ENCODE assay signal across 20 cellular contexts in genomic region chr3:118907909-118908308, GRCh38.
A peak's percentile ranks its signal among the peaks of the same experiment; 100 is the strongest.
DNase-seq lines count a peak whose midpoint lies in the region; ATAC-seq and TF ChIP-seq lines count a peak whose summit lies in the region.
"Had no signal": no experiment of that assay in that cellular context is flagged by ENCODE, and none has a peak within 500 bp of the region (broad histone marks: within the 10 kb centered on the region; RNA-seq: fewer than 3 reads in every experiment).

No MANE protein-coding gene starts in this region.

- H3K36me3 Mint-ChIP-seq in endodermal cell (ENCODE audit: low read depth): no peaks in the 10 kb centered on the region
- no peaks in the 10 kb centered on the region for H3K36me3 Mint-ChIP-seq in activated CD4-positive, alpha-beta T cell treated with anti-CD3 and anti-CD28 coated beads, Interleukin-2, amount 10 ng/mL, durations not matched to agents 24 days and 14 days (ENCODE audit: low read depth)
- H3K36me3 Mint-ChIP-seq: CD14-positive monocyte; CD4-positive, alpha-beta memory T cell had no signal

- H3K36me3 ChIP-seq in KMS-11 (ENCODE audit: insufficient read depth): no peaks in the 10 kb centered on the region
- H3K36me3 ChIP-seq in endodermal cell (ENCODE audit: control insufficient read depth, insufficient read depth, low read length): no peaks in the 10 kb centered on the region
- H3K36me3 ChIP-seq in mesodermal cell (ENCODE audit: control insufficient read depth, insufficient read depth, low read length): no peaks in the 10 kb centered on the region
- H3K36me3 ChIP-seq: BLaER1, HAP-1 had no signal

- H4K20me1 ChIP-seq in KMS-11 (ENCODE audit: insufficient read depth): no peaks in the 10 kb centered on the region
- H4K20me1 ChIP-seq: BLaER1 had no signal

- DNase-seq in ELF-1 (ENCODE audit: low read depth, low spot score) (peak; percentile 21), endodermal cell (no peak), islet precursor cell (no peak)
- DNase-seq in NK-92 treated with Interleukin-12 subunit alpha and Interleukin-12 subunit beta, amount 100 ng/mL, for 24 hours (lab: John Stamatoyannopoulos, UW): no peak
- no peak for DNase-seq in activated CD4-positive, alpha-beta T cell treated with anti-CD3 and anti-CD28 coated beads, Interleukin-2, amount 10 ng/mL, durations not matched to agents 24 days and 14 days
- DNase-seq: 8988T; Calu3; CD4-positive, alpha-beta memory T cell; DND-41; GDM1; GOT3; KBM-7 had no signal

- H3K4me1 Mint-ChIP-seq in endodermal cell: no peaks in the 10 kb centered on the region
- no peaks in the 10 kb centered on the region for H3K4me1 Mint-ChIP-seq in activated CD4-positive, alpha-beta T cell treated with anti-CD3 and anti-CD28 coated beads, Interleukin-2, amount 10 ng/mL, durations not matched to agents 24 days and 14 days
- H3K4me1 Mint-ChIP-seq: CD14-positive monocyte, IgD-negative memory B cell had no signal

- H3K27me3 ChIP-seq in KMS-11 (ENCODE audit: insufficient read depth, low read depth) (no peaks in the 10 kb centered on the region), endodermal cell (ENCODE audit: control insufficient read depth, insufficient read depth, low read length, poor library complexity, severe bottlenecking) (no peaks in the 10 kb centered on the region)
- H3K27me3 ChIP-seq: BLaER1 had no signal

- H3K4me3 ChIP-seq in KMS-11 (IDR thresholded peaks at IDR 0.05; ENCODE audit: insufficient read depth, low read depth, low read length): no peak overlapping the region
- no peak overlapping the region for H3K4me3 ChIP-seq in endodermal cell (ENCODE audit: low read length)
- no peak overlapping the region for H3K4me3 ChIP-seq in mesodermal cell (ENCODE audit: extremely low read depth, insufficient read depth, low read length, poor library complexity, severe bottlenecking)
- H3K4me3 ChIP-seq: BLaER1, HAP-1 had no signal

- no peaks in the 10 kb centered on the region for H3K27me3 Mint-ChIP-seq in endodermal cell (ENCODE audit: insufficient read depth)
- H3K27me3 Mint-ChIP-seq in activated CD4-positive, alpha-beta T cell treated with anti-CD3 and anti-CD28 coated beads, Interleukin-2, amount 10 ng/mL, durations not matched to agents 24 days and 14 days: peaks cover 8% of the 10 kb centered on the region

- H3K79me2 ChIP-seq in KMS-11 (ENCODE audit: insufficient read depth, low read depth): no peaks in the 10 kb centered on the region

- H3K4me1 ChIP-seq in KMS-11 (ENCODE audit: low read depth, poor library complexity, severe bottlenecking) (peaks cover 14% of the 10 kb centered on the region), endodermal cell (ENCODE audit: control insufficient read depth, insufficient read depth, low read length) (no peaks in the 10 kb centered on the region), mesodermal cell (ENCODE audit: control insufficient read depth, insufficient read depth, low read length, poor library complexity, severe bottlenecking) (peaks cover 13% of the 10 kb centered on the region)
- H3K4me1 ChIP-seq: BLaER1, HAP-1 had no signal

- H3K4me2 ChIP-seq in KMS-11: peak overlapping the region; percentile 41
- H3K4me2 ChIP-seq: BLaER1 had no signal

- no peaks in the 10 kb centered on the region for H3K9me3 Mint-ChIP-seq in endodermal cell
- H3K9me3 Mint-ChIP-seq in activated CD4-positive, alpha-beta T cell treated with anti-CD3 and anti-CD28 coated beads, Interleukin-2, amount 10 ng/mL, durations not matched to agents 24 days and 14 days: no peaks in the 10 kb centered on the region

- no peak for TF ChIP-seq CTCF in KMS-11 (conservative IDR thresholded peaks at IDR 0.05; ENCODE audit: low read depth, low read length)
- no peak for TF ChIP-seq CTCF in endodermal cell (conservative IDR thresholded peaks at IDR 0.05)

- H3K9me3 ChIP-seq in endodermal cell (ENCODE audit: control insufficient read depth, low read length) (no peaks in the 10 kb centered on the region), mesodermal cell (ENCODE audit: control insufficient read depth, low read length) (no peaks in the 10 kb centered on the region)
- H3K9me3 ChIP-seq: BLaER1, HAP-1 had no signal

- ATAC-seq in HG03196 (IDR thresholded peaks at IDR 0.05; ENCODE audit: unreplicated experiment): no peak
- ATAC-seq: HepG2 had no signal

- intact Hi-C loops in activated CD4-positive, alpha-beta T cell treated with anti-CD3 and anti-CD28 coated beads, Interleukin-2, amount 10 ng/mL, durations not matched to agents 24 days and 14 days (cut with micrococcal nuclease): no loop called here

- H3K27ac ChIP-seq in KMS-11 (no peak overlapping the region), endodermal cell (ENCODE audit: low read depth, low read length) (no peak overlapping the region), mesodermal cell (ENCODE audit: low read depth, low read length, severe bottlenecking) (peak overlapping the region; percentile 61)
- H3K27ac ChIP-seq: BLaER1 had no signal

- no peak overlapping the region for H3K9ac ChIP-seq in KMS-11
- no peak overlapping the region for H3K9ac ChIP-seq in endodermal cell (ENCODE audit: extremely low read depth, low read length, poor library complexity, severe bottlenecking)
- H3K9ac ChIP-seq: BLaER1 had no signal

- no peak overlapping the region for H3K4me3 Mint-ChIP-seq in endodermal cell
- H3K4me3 Mint-ChIP-seq in activated CD4-positive, alpha-beta T cell treated with anti-CD3 and anti-CD28 coated beads, Interleukin-2, amount 10 ng/mL, durations not matched to agents 24 days and 14 days: no peak overlapping the region
- H3K4me3 Mint-ChIP-seq: CD14-positive monocyte; CD4-positive, alpha-beta memory T cell; IgD-negative memory B cell had no signal

- WGBS in endodermal cell (ENCODE audit: insufficient coverage in 1 of 2, insufficient read length in 1 of 2), 2 experiments: 43 to 87% methylated on average over 1 of the region's 2 CpGs
- WGBS in mesodermal cell (ENCODE audit: insufficient coverage in 2 of 2), 2 experiments: 13% methylated on average over 1 of the region's 2 CpGs; no CpG with 5 or more reads in 1 of the 2 experiments

- H3K27ac Mint-ChIP-seq in endodermal cell: peak overlapping the region; percentile 35
- no peak overlapping the region for H3K27ac Mint-ChIP-seq in activated CD4-positive, alpha-beta T cell treated with anti-CD3 and anti-CD28 coated beads, Interleukin-2, amount 10 ng/mL, durations not matched to agents 24 days and 14 days
- H3K27ac Mint-ChIP-seq: CD14-positive monocyte; CD4-positive, alpha-beta memory T cell; IgD-negative memory B cell had no signal

- no peak overlapping the region for H2AFZ ChIP-seq in KMS-11 (ENCODE audit: low read depth)
